Comparison of ENCODE assay signal across 20 cellular contexts in the genomic region with DNA sequence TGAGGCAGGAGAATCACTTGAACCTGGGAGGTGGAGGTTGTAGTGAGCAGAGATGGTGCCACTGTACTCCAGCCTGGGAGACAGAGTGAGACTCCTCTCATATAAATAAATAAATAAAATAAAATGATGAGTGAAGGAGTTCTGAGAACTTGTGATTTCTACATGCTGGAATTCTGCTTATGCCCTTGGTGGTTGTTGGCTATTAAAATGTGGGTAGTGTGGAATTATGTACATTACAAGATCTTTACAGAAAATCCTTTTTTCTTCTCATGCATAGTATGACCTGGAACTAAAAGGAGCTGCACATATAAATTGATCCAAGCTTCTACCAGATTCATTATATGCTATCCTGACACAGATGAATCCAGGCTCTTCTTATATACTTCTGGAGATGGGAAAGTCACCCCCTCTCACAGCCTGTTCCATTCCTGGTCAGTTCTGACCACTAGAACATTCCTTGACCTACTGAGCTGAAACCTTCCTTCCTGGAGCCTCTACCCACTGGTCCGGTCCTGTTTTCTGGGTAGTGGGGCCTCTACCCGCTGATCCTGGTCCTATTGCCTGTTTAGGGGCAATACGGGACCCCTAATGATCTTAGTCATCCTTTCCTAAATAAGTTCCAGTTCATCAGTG. TPM values are rescaled to one million over a fixed set of nuclear protein-coding genes. Genes with fewer than 3 reads are reported as not detected.
DNase-seq lines count a peak whose midpoint lies in the region; ATAC-seq, FAIRE-seq and TF ChIP-seq lines count a peak whose summit lies in the region.
"Had no signal": no experiment of that assay in that cellular context is flagged by ENCODE, and none has a peak within 500 bp of the region (broad histone marks: within the 10 kb centered on the region; RNA-seq: fewer than 3 reads in every experiment).

No MANE protein-coding gene starts in this region.

- H3K9me3 ChIP-seq in K562 (replicated peaks; ENCODE audit: control insufficient read depth, insufficient read depth, low read depth, low read length) (no peaks in the 10 kb centered on the region), body of pancreas (no peaks in the 10 kb centered on the region)
- H3K9me3 ChIP-seq: colonic mucosa had no signal

- no peak for ATAC-seq in K562
- ATAC-seq in GM18520 (IDR thresholded peaks at IDR 0.05; ENCODE audit: unreplicated experiment), result no peak
- no peak for ATAC-seq in body of pancreas
- ATAC-seq: esophagus mucosa, left colon had no signal

- H3K36me3 ChIP-seq in K562 (ENCODE audit: control insufficient read depth, insufficient read depth, low read length) (no peaks in the 10 kb centered on the region), body of pancreas (replicated peaks in 1 of 2; ENCODE audit: insufficient read depth in 1 of 2, low read depth in 2 of 2) (no peaks in the 10 kb centered on the region)
- H3K36me3 ChIP-seq: colonic mucosa had no signal

- intact Hi-C loops in K562 (cut with micrococcal nuclease) (no loop called here), body of pancreas (cut with DNase I) (no loop called here)

- H3K4me3 Mint-ChIP-seq in T-helper 1 cell treated with Interleukin-12 subunit alpha and Interleukin-12 subunit beta and Interleukin-4 antibody, amounts not matched to agents 30 μg/mL and 1 μg/mL, for 36 hours, result no peak overlapping the region

- FAIRE-seq in K562 (lab: Jason Lieb, UNC), result no peak

- in situ Hi-C loops in K562 (cut with MboI), result no loop called here

- TF ChIP-seq CTCF in K562 (IDR thresholded peaks at IDR 0.05 in 2 of 3, conservative IDR thresholded peaks at IDR 0.05 in 1 of 3; ENCODE audit: insufficient read depth in 2 of 3, low read depth in 1 of 3, low read length in 3 of 3), result no peak
- TF ChIP-seq CTCF in body of pancreas (IDR thresholded peaks at IDR 0.05), result no peak

- CTCF ChIA-PET in K562 (lab: Yijun Ruan, JAX; ENCODE audit: low intra/inter-chr PET ratio), result no interaction called here

- H3K4me3 ChIP-seq in K562, result no peak overlapping the region
- H3K4me3 ChIP-seq in body of pancreas, result no peak overlapping the region
- H3K4me3 ChIP-seq: colonic mucosa, PC-9 had no signal

- POLR2A ChIA-PET in K562 (lab: Yijun Ruan, JAX), result interaction anchor here (2.9 kb wide), 1 partner anchor 16 kb away, joined by 11 read pairs; no protein-coding TSS in a partner anchor

- 85% methylated on average over 3 of the region's 3 CpGs for WGBS in K562 (ENCODE audit: insufficient coverage, low coverage, missing lambda C conversion rate)
- WGBS in body of pancreas, 2 donors, result 98 to 100% methylated on average over 3 of the region's 3 CpGs

- H3K36me3 Mint-ChIP-seq in T-helper 1 cell treated with Interleukin-12 subunit alpha and Interleukin-12 subunit beta and Interleukin-4 antibody, amounts not matched to agents 30 μg/mL and 1 μg/mL, for 36 hours (ENCODE audit: low read depth), result peaks cover 22% of the 10 kb centered on the region

- no peaks in the 10 kb centered on the region for H3K79me2 ChIP-seq in K562 (ENCODE audit: control insufficient read depth, insufficient read depth, low read length)

- H3K27me3 ChIP-seq in K562 (ENCODE audit: control insufficient read depth in 2 of 2, insufficient read depth in 2 of 2, low read length in 2 of 2), result no peaks in the 10 kb centered on the region
- no peaks in the 10 kb centered on the region for H3K27me3 ChIP-seq in body of pancreas
- H3K27me3 ChIP-seq: colonic mucosa had no signal

- BruUV-seq in K562 (replicated peaks; lab: Mats Ljungman, UMichigan), result no TSS peak

- TF ChIP-seq EP300 in K562 (IDR thresholded peaks at IDR 0.05; ENCODE audit: low read length), result no peak

- no peaks in the 10 kb centered on the region for H3K27me3 Mint-ChIP-seq in T-helper 1 cell treated with Interleukin-12 subunit alpha and Interleukin-12 subunit beta and Interleukin-4 antibody, amounts not matched to agents 30 μg/mL and 1 μg/mL, for 36 hours (ENCODE audit: low read depth)

- peak overlapping the region; percentile 32 for H3K27ac Mint-ChIP-seq in T-helper 1 cell treated with Interleukin-12 subunit alpha and Interleukin-12 subunit beta and Interleukin-4 antibody, amounts not matched to agents 30 μg/mL and 1 μg/mL, for 36 hours

- H3K9me3 Mint-ChIP-seq in T-helper 1 cell treated with Interleukin-12 subunit alpha and Interleukin-12 subunit beta and Interleukin-4 antibody, amounts not matched to agents 30 μg/mL and 1 μg/mL, for 36 hours, result peaks cover 4% of the 10 kb centered on the region

- no peak overlapping the region; a peak in 1 of 4 replicates for H3K9ac ChIP-seq in K562 (ENCODE audit: insufficient read depth in 1 of 2, low read depth in 2 of 2, low read length in 2 of 2)

- no peaks in the 10 kb centered on the region for H3K9me1 ChIP-seq in K562 (ENCODE audit: control insufficient read depth, insufficient read depth, low read length)

- H2AFZ ChIP-seq in K562 (ENCODE audit: low read depth, low read length), result 0 out of 2 replicates have a peak overlapping the region, but pooled peaks have one; percentile 27
- H2AFZ ChIP-seq: PC-9 had no signal

- TF ChIP-seq POLR2A in K562 (conservative IDR thresholded peaks at IDR 0.05) (no peak), body of pancreas (IDR thresholded peaks at IDR 0.05) (no peak)

- H3K27ac ChIP-seq in K562 (ENCODE audit: extremely low read depth, low read depth, low read length), result no peak overlapping the region
- H3K27ac ChIP-seq in body of pancreas, result no peak overlapping the region
- H3K27ac ChIP-seq: 22Rv1, colonic mucosa, PC-9 had no signal

- no peak for TF ChIP-seq RAD21 in K562 (CRISPR knock-in tag; conservative IDR thresholded peaks at IDR 0.05 in 1 of 2, IDR thresholded peaks at IDR 0.05 in 1 of 2)

- peaks cover 64% of the 10 kb centered on the region for H3K4me1 Mint-ChIP-seq in T-helper 1 cell treated with Interleukin-12 subunit alpha and Interleukin-12 subunit beta and Interleukin-4 antibody, amounts not matched to agents 30 μg/mL and 1 μg/mL, for 36 hours (ENCODE audit: low read depth)

- H3K4me2 ChIP-seq in K562 (ENCODE audit: insufficient read depth, low read length), result no peak overlapping the region
- H3K4me2 ChIP-seq: PC-9 had no signal

- no peaks in the 10 kb centered on the region for H4K20me1 ChIP-seq in K562 (replicated peaks; ENCODE audit: control insufficient read depth, insufficient read depth, low read length)

- DNase-seq in T-helper 1 cell (no peak), LHCN-M2 (ENCODE audit: low read depth) (peak; percentile 33), K562 (ENCODE audit: extremely low read depth in 1 of 4, low spot score in 3 of 4) (no peak), renal cortical epithelial cell (ENCODE audit: low read depth) (peak; percentile 83), RPMI8226 (no peak), body of pancreas (no peak)
- DNase-seq: activated CD4-positive, CD25-positive, alpha-beta regulatory T cell; activated effector memory CD4-positive, alpha-beta T cell treated with Interleukin-2 at 50 U/mL for 16 hours; Calu3; colonic mucosa; left colon; NCI-H1436; NCI-H510A treated with DMSO at 0.1 percent for 48 hours; PC-9; stimulated activated CD4-positive, alpha-beta T cell treated with anti-CD3 and anti-CD28 coated beads, Interleukin-4, amount 100 ng/mL, for 1 hour; stimulated activated naive CD4-positive, alpha-beta T cell treated with Interleukin-2 at 50 U/mL for 16 hours had no signal

- H3K4me1 ChIP-seq in K562 (replicated peaks in 1 of 2; ENCODE audit: control insufficient read depth in 2 of 2, insufficient read depth in 2 of 2, low read length in 2 of 2), result peaks cover 34 to 54% of the 10 kb centered on the region in 2 experiments
- no peaks in the 10 kb centered on the region for H3K4me1 ChIP-seq in body of pancreas
- H3K4me1 ChIP-seq: colonic mucosa had no signal

RNA-seq across cellular contexts. Expression of a gene that starts 37.7 kb away (rescaled TPM):
- total RNA-seq in LHCN-M2 (2014; rRNA removed) (18.1 and 26.5 TPM in 2 replicates), K562 (2014; rRNA removed) (37.8 and 45.6 TPM in 2 replicates), K562 (2014; rRNA removed; fragmentation: Illumina TruSeq; extraction: Trizol) (41.0 and 43.8 TPM in 2 replicates), K562 (2015; rRNA removed; fragmentation: Illumina TruSeq; extraction: Trizol) (29.4 and 32.3 TPM in 2 replicates), K562 (2021) (49.1 and 51.4 TPM in 2 replicates), renal cortical epithelial cell (18.1 and 20.3 TPM in 2 replicates), body of pancreas (10 to 100 TPM in 1 of 2 donors, 1 to 10 TPM in 1; 7.6 to 18.2 TPM)
- 9.8 TPM for polyA plus RNA-seq in LHCN-M2 (2012)
- 128 and 137 TPM in 2 replicates for total RNA-seq in K562 (2011; cell fraction: chromatin; rRNA removed; ENCODE audit: low replicate concordance)
- total RNA-seq in K562 (2011; cell fraction: nucleolus; rRNA removed), result 89.7 and 95.9 TPM in 2 replicates
- 111 and 145 TPM in 2 replicates for total RNA-seq in K562 (2011; cell fraction: nucleoplasm; rRNA removed)
- polyA plus RNA-seq in K562 (2011; rRNA removed) (52.8 and 57.2 TPM in 2 replicates), K562 (2014; fragmentation: Illumina TruSeq; extraction: Trizol) (49.2 and 52.6 TPM in 2 replicates), K562 (2014; fragmentation: Nextera tagmentation; extraction: Ambion mirVana) (10 to 100 TPM; 58.9 to 84.0 TPM), K562 (2014; rRNA removed) (57.1 and 60.3 TPM in 2 replicates)
- polyA plus RNA-seq in K562 (2011; cell fraction: cytosol; rRNA removed), result 58.0 and 76.8 TPM in 2 replicates
- polyA plus RNA-seq in K562 (2011; cell fraction: nucleus; rRNA removed), result 33.2 and 40.6 TPM in 2 replicates
- polyA plus RNA-seq in K562 (2012), result 24.5 and 33.6 TPM in 2 replicates
- 89.5 and 117 TPM in 2 replicates for polyA minus RNA-seq in K562 (2011; rRNA and poly(A)+ RNA removed)
- polyA minus RNA-seq in K562 (2011; cell fraction: cytosol; rRNA and poly(A)+ RNA removed), result 30.9 and 35.3 TPM in 2 replicates
- polyA minus RNA-seq in K562 (2011; cell fraction: nucleus; rRNA and poly(A)+ RNA removed), result 37.0 and 60.9 TPM in 2 replicates

Comparison
In these comparisons a context has a peak if more than half of its experiments do, and no peak if none do; other contexts are left out.
1. DNase-seq: peak in LHCN-M2 (single experiment) and renal cortical epithelial cell (single experiment); none in T-helper 1 cell (0 of 5), K562 (0 of 4), RPMI8226 (single experiment) and body of pancreas (0 of 4).